ENCODE assay signal across 10 cellular contexts in the genomic region with DNA sequence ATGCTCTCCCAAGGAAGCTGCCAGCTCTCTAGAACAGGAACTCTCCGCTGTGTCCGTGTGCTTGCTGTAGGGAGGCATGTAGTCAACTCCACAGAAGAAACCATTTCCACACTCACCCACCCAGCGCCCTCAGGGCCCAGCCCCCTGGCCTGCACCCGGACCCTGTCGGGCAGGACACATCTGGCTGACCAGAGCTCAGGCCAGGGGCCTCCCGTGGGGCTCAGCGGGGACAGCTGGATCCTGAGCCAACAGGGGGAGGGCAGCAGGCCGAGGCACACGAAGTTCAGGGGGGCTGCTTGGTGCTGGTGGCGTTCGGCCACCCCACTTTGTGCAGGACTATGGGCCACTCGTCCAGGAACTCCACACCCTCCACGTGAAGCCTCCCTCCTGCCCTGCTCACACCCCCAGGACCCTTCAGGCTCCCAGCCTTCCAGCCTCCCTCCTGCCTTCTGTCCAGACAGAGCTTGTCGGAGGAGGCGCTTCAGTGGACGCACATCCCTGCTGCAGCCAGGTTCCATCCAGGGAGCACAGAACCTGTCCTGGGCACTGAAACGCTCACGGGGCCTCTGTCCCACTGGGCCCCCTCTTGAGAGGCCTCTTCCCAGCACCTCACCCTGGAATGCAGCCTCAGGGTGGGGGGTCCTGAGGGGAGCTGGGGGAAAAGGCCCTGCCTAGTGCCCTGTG. TPM values are rescaled to one million over a fixed set of nuclear protein-coding genes. Genes with fewer than 3 reads are reported as not detected.
DNase-seq lines count a peak whose midpoint lies in the region; ATAC-seq and TF ChIP-seq lines count a peak whose summit lies in the region.
"Had no signal": no experiment of that assay in that cellular context is flagged by ENCODE, and none has a peak within 500 bp of the region (broad histone marks: within the 10 kb centered on the region; RNA-seq: fewer than 3 reads in every experiment).

No MANE protein-coding gene starts in this region.

- peak overlapping the region; percentile 61; the same call in 1 of the 2 replicates for H3K27ac ChIP-seq in 22Rv1
- peak overlapping the region; percentile 96 to 98 for H3K27ac ChIP-seq in ascending aorta
- H3K27ac ChIP-seq in skeletal muscle tissue (ENCODE audit: low read depth, low read length), result peak overlapping the region; percentile 47
- no peak overlapping the region for H3K27ac ChIP-seq in brain microvascular endothelial cell

- intact Hi-C loops in ascending aorta (cut with DNase I), result no loop called here

- peak overlapping the region in 1 of 3 donors; percentile 14 for H3K9ac ChIP-seq in skeletal muscle tissue (ENCODE audit: low read depth in 1 of 3, low read length in 3 of 3)

- H3K36me3 ChIP-seq in ascending aorta, result no peaks in the 10 kb centered on the region
- no peaks in the 10 kb centered on the region for H3K36me3 ChIP-seq in skeletal muscle tissue (ENCODE audit: control insufficient read depth in 3 of 3, insufficient read depth in 3 of 3, low read length in 3 of 3)
- H3K36me3 ChIP-seq in brain microvascular endothelial cell (replicated peaks), result no peaks in the 10 kb centered on the region

- H3K9me3 ChIP-seq in ascending aorta, result no peaks in the 10 kb centered on the region
- no peaks in the 10 kb centered on the region for H3K9me3 ChIP-seq in skeletal muscle tissue (ENCODE audit: control insufficient read depth in 3 of 3, low read length in 3 of 3)

- DNase-seq in ascending aorta (ENCODE audit: low spot score in 2 of 2), result peak in 1 of 2 donors; percentile 65
- peak; percentile 51 for DNase-seq in left kidney (ENCODE audit: low read depth, low spot score)
- no peak for DNase-seq in iPS-NIHi11 (ENCODE audit: low spot score)
- no peak for DNase-seq in brain microvascular endothelial cell
- DNase-seq in HCEC 1CT, result no peak
- DNase-seq: DMS53, SW 1271 had no signal

- H3K4me1 ChIP-seq in ascending aorta, result peaks cover 47 to 76% of the 10 kb centered on the region in 2 donors
- H3K4me1 ChIP-seq in skeletal muscle tissue (ENCODE audit: control insufficient read depth in 3 of 3, insufficient read depth in 3 of 3, low read length in 3 of 3), result peaks cover 60 to 64% (median 61%) of the 10 kb centered on the region in 3 donors

- H3K4me3 ChIP-seq in ascending aorta (peak overlapping the region in 1 of 2 donors; percentile 35), skeletal muscle tissue (ENCODE audit: low read length in 3 of 3) (no peak overlapping the region), brain microvascular endothelial cell (ENCODE audit: low read depth, low read length) (no peak overlapping the region)

- H3K27me3 ChIP-seq in ascending aorta (no peaks in the 10 kb centered on the region), skeletal muscle tissue (ENCODE audit: control insufficient read depth in 3 of 3, insufficient read depth in 3 of 3, low read length in 3 of 3) (no peaks in the 10 kb centered on the region), brain microvascular endothelial cell (replicated peaks) (no peaks in the 10 kb centered on the region)

- TF ChIP-seq CTCF in 22Rv1 (IDR thresholded peaks at IDR 0.05) (no peak), ascending aorta (IDR thresholded peaks at IDR 0.05) (no peak), brain microvascular endothelial cell (IDR thresholded peaks at IDR 0.05; ENCODE audit: low read depth, low read length, missing control alignments) (no peak)

- ATAC-seq in GM19455 (IDR thresholded peaks at IDR 0.05; ENCODE audit: unreplicated experiment), result no peak

- in situ Hi-C loops in brain microvascular endothelial cell (cut with HindIII; ENCODE audit: low pct_ligation_motif_present, low sequenced_read_pairs), result loop anchor here (25.0 kb wide), 1 partner anchor 103 kb away; no protein-coding TSS in a partner anchor

RNA-seq across cellular contexts. Expression of gene FAAP20, which starts 15.0 kb away (rescaled TPM):
- total RNA-seq in ascending aorta (38.3 TPM), skeletal muscle tissue (13.0 TPM)

RNA-seq across cellular contexts. Expression of gene SKI, which starts 18.6 kb away (rescaled TPM):
- total RNA-seq in ascending aorta (139 TPM), skeletal muscle tissue (19.3 TPM)
